Comparison of ENCODE assay signal across 8 cellular contexts in genomic region chr17:28227278-28228108, GRCh38.
DNase-seq lines count a peak whose midpoint lies in the region; ATAC-seq and TF ChIP-seq lines count a peak whose summit lies in the region.

No MANE protein-coding gene starts in this region.

- DNase-seq in DMS153 (lab: John Stamatoyannopoulos, UW) (peak; percentile 95), NCI-H1092 treated with DMSO at 0.1 percent for 48 hours (lab: John Stamatoyannopoulos, UW) (peak; percentile 78), fibroblast of mammary gland (ENCODE audit: low read depth) (peak; percentile 19), neural progenitor cell (ENCODE audit: low spot score) (peak; percentile 99), GM10248 (ENCODE audit: extremely low spot score) (no peak)
- peak; percentile 50 for DNase-seq in activated CD8-positive, alpha-beta T cell treated with anti-CD3 and anti-CD28 coated beads for 36 hours

- H3K36me3 ChIP-seq in neural progenitor cell, result no peaks in the 10 kb centered on the region

- peak overlapping the region; percentile 86 for H2AFZ ChIP-seq in neural progenitor cell (replicated peaks)

- peak overlapping the region; percentile 92 for H3K4me2 ChIP-seq in neural progenitor cell

- peak; percentile 71 for ATAC-seq in activated CD8-positive, alpha-beta T cell treated with anti-CD3 and anti-CD28 coated beads for 36 hours
- ATAC-seq in GM18907 (IDR thresholded peaks at IDR 0.05; ENCODE audit: unreplicated experiment) (no peak), HG03521 (IDR thresholded peaks at IDR 0.05; ENCODE audit: unreplicated experiment) (no peak)

- H3K36me3 Mint-ChIP-seq in activated CD8-positive, alpha-beta T cell treated with anti-CD3 and anti-CD28 coated beads for 36 hours (ENCODE audit: low read depth), result no peaks in the 10 kb centered on the region
- H3K36me3 Mint-ChIP-seq in neural progenitor cell, result peaks cover 2% of the 10 kb centered on the region

- H3K27me3 Mint-ChIP-seq in activated CD8-positive, alpha-beta T cell treated with anti-CD3 and anti-CD28 coated beads for 36 hours, result peaks cover 40% of the 10 kb centered on the region
- H3K27me3 Mint-ChIP-seq in neural progenitor cell (ENCODE audit: insufficient read depth, low read depth), result peaks cover 12% of the 10 kb centered on the region

- no peaks in the 10 kb centered on the region for H3K9me3 ChIP-seq in neural progenitor cell (ENCODE audit: low read depth)

- intact Hi-C loops in activated CD8-positive, alpha-beta T cell treated with anti-CD3 and anti-CD28 coated beads for 36 hours (cut with micrococcal nuclease), result no loop called here

- no peaks in the 10 kb centered on the region for H3K9me3 Mint-ChIP-seq in activated CD8-positive, alpha-beta T cell treated with anti-CD3 and anti-CD28 coated beads for 36 hours
- peaks cover 4% of the 10 kb centered on the region for H3K9me3 Mint-ChIP-seq in neural progenitor cell

- H3K9ac ChIP-seq in neural progenitor cell, result no peak overlapping the region

- peaks cover 9% of the 10 kb centered on the region for H3K4me1 Mint-ChIP-seq in activated CD8-positive, alpha-beta T cell treated with anti-CD3 and anti-CD28 coated beads for 36 hours (ENCODE audit: low read depth)
- peaks cover 16% of the 10 kb centered on the region for H3K4me1 Mint-ChIP-seq in neural progenitor cell

- no peaks in the 10 kb centered on the region for H3K27me3 ChIP-seq in neural progenitor cell

- H3K27ac Mint-ChIP-seq in activated CD8-positive, alpha-beta T cell treated with anti-CD3 and anti-CD28 coated beads for 36 hours, result no peak overlapping the region
- H3K27ac Mint-ChIP-seq in neural progenitor cell, result peak overlapping the region; percentile 93

- H3K4me3 ChIP-seq in fibroblast of mammary gland (ENCODE audit: control insufficient read depth, low read depth, low read length) (peak overlapping the region; percentile 37), neural progenitor cell (peak overlapping the region; percentile 73)

- H3K4me3 Mint-ChIP-seq in activated CD8-positive, alpha-beta T cell treated with anti-CD3 and anti-CD28 coated beads for 36 hours, result peak overlapping the region; percentile 72
- peak overlapping the region; percentile 94 for H3K4me3 Mint-ChIP-seq in neural progenitor cell

- no peaks in the 10 kb centered on the region for H4K20me1 ChIP-seq in neural progenitor cell (ENCODE audit: low read depth)

- no peak for TF ChIP-seq CTCF in activated CD8-positive, alpha-beta T cell treated with anti-CD3 and anti-CD28 coated beads for 36 hours (IDR thresholded peaks at IDR 0.05)
- TF ChIP-seq CTCF in fibroblast of mammary gland (conservative IDR thresholded peaks at IDR 0.05; ENCODE audit: control insufficient read depth, insufficient read depth, low read depth, low read length) (no peak), neural progenitor cell (IDR thresholded peaks at IDR 0.05) (peak; percentile 12), GM10248 (IDR thresholded peaks at IDR 0.05; ENCODE audit: control extremely low read depth, extremely low read depth, low read depth, missing control alignments) (no peak)

- H3K79me2 ChIP-seq in neural progenitor cell (ENCODE audit: low read depth), result no peaks in the 10 kb centered on the region

- H3K4me1 ChIP-seq in neural progenitor cell, result peaks cover 6% of the 10 kb centered on the region

- POLR2A ChIA-PET in activated CD8-positive, alpha-beta T cell treated with anti-CD3 and anti-CD28 coated beads for 36 hours (lab: Charles Lee), result no interaction called here
- POLR2A ChIA-PET in GM10248 (lab: Yijun Ruan, JAX), result no interaction called here

- peaks cover 27% of the 10 kb centered on the region for H3F3A ChIP-seq in neural progenitor cell (ENCODE audit: low read depth)

- H3K27ac ChIP-seq in neural progenitor cell, result peak overlapping the region; percentile 85

- CTCF ChIA-PET in activated CD8-positive, alpha-beta T cell treated with anti-CD3 and anti-CD28 coated beads for 36 hours (lab: Charles Lee), result interaction anchor here (1.3 to 1.5 kb wide), 2 partner anchors 24 to 189 kb away, joined by 4 to 5 read pairs; no protein-coding TSS in a partner anchor
- CTCF ChIA-PET in GM10248 (lab: Yijun Ruan, JAX), result interaction anchor here (1.4 kb wide), 1 partner anchor 9 kb away, joined by 5 read pairs; no protein-coding TSS in a partner anchor
